Comparison of ENCODE assay signal across 2 cellular contexts in genomic region chr6:108720798-108721197, GRCh38.
TF ChIP-seq lines count a peak whose summit lies in the region.

No MANE protein-coding gene starts in this region.

TF ChIP-seq in GM23338, 12 proteins besides CTCF, POLR2A, EP300 and RAD21 (continued from another document):
- TF ChIP-seq ZNF331 (CRISPR knock-in tag; IDR thresholded peaks at IDR 0.05; ENCODE audit: low read depth) (no peak), EZH2 (IDR thresholded peaks at IDR 0.05; ENCODE audit: low read depth, unreplicated experiment) (no peak), EZH2phosphoT487 (IDR thresholded peaks at IDR 0.05; ENCODE audit: unreplicated experiment) (no peak), ZNF462 (CRISPR knock-in tag; IDR thresholded peaks at IDR 0.05) (no peak), NANOG (IDR thresholded peaks at IDR 0.05; ENCODE audit: borderline replicate concordance) (no peak), ZNF114 (CRISPR knock-in tag; IDR thresholded peaks at IDR 0.05) (no peak), REST (IDR thresholded peaks at IDR 0.05; ENCODE audit: unreplicated experiment) (no peak), POLR2AphosphoS5 (IDR thresholded peaks at IDR 0.05; ENCODE audit: low read depth) (no peak), STAT1 (IDR thresholded peaks at IDR 0.05; ENCODE audit: unreplicated experiment) (no peak), JUNB (IDR thresholded peaks at IDR 0.05; ENCODE audit: unreplicated experiment) (no peak), CREB1 (CRISPR knock-in tag; IDR thresholded peaks at IDR 0.05; ENCODE audit: low read depth) (no peak)

TF ChIP-seq in H1, 55 proteins besides CTCF, POLR2A, EP300 and RAD21 (continued from another document):
- no peak for TF ChIP-seq CHD7 (IDR thresholded peaks at IDR 0.05; ENCODE audit: insufficient replicate concordance, low read length)
- TF ChIP-seq SIN3A (conservative IDR thresholded peaks at IDR 0.05 in 1 of 2, IDR thresholded peaks at IDR 0.05 in 1 of 2; ENCODE audit: low read depth in 1 of 2, low read length in 2 of 2), result no peak
- TF ChIP-seq GTF2F1 (IDR thresholded peaks at IDR 0.05; ENCODE audit: borderline replicate concordance, low read depth, low read length), result no peak
- no peak for TF ChIP-seq PHF8 (conservative IDR thresholded peaks at IDR 0.05; ENCODE audit: low read depth, low read length)
- no peak for TF ChIP-seq MAX (IDR thresholded peaks at IDR 0.05)
- TF ChIP-seq TEAD4 (IDR thresholded peaks at IDR 0.05; ENCODE audit: low read depth, low read length), result no peak
TF ChIP-seq in H1: peak in this region for 0.
